ENCODE assay signal across 8 cellular contexts in genomic region chr21:15483138-15483780, GRCh38.
DNase-seq lines count a peak whose midpoint lies in the region; ATAC-seq and TF ChIP-seq lines count a peak whose summit lies in the region.

No MANE protein-coding gene starts in this region.

- H3K9ac ChIP-seq in IMR-90 (ENCODE audit: low read depth, low read length): no peak overlapping the region
- H3K9ac ChIP-seq in PC-3 (ENCODE audit: low read length): no peak overlapping the region

- no peaks in the 10 kb centered on the region for H3K9me3 Mint-ChIP-seq in neural crest cell

- H3K27ac ChIP-seq in DOHH2 (ENCODE audit: low read depth, low read length) (no peak overlapping the region), IMR-90 (ENCODE audit: insufficient read depth, low read length) (no peak overlapping the region), PC-3 (ENCODE audit: low read length) (no peak overlapping the region), stomach (no peak overlapping the region)

- no peaks in the 10 kb centered on the region for H3K27me3 ChIP-seq in DOHH2 (ENCODE audit: control insufficient read depth, low read length)
- H3K27me3 ChIP-seq in IMR-90 (ENCODE audit: control insufficient read depth, insufficient read depth, low read length): no peaks in the 10 kb centered on the region
- no peaks in the 10 kb centered on the region for H3K27me3 ChIP-seq in PC-3 (ENCODE audit: low read length)
- H3K27me3 ChIP-seq in stomach: no peaks in the 10 kb centered on the region

- H3K18ac ChIP-seq in IMR-90 (ENCODE audit: low read depth, low read length): no peak overlapping the region

- H2AFZ ChIP-seq in IMR-90 (replicated peaks; ENCODE audit: low read length, poor library complexity) (peak overlapping the region; percentile 45), PC-3 (ENCODE audit: low read length) (peak overlapping the region; percentile 9; the same call in 1 of the 2 replicates)

- no peaks in the 10 kb centered on the region for H4K20me1 ChIP-seq in DOHH2 (ENCODE audit: control insufficient read depth, insufficient read depth, low read depth, low read length)
- no peaks in the 10 kb centered on the region for H4K20me1 ChIP-seq in IMR-90 (ENCODE audit: insufficient read depth, low read length)
- no peaks in the 10 kb centered on the region for H4K20me1 ChIP-seq in PC-3 (ENCODE audit: low read length)

- H4K8ac ChIP-seq in IMR-90 (ENCODE audit: low read depth in 2 of 2, low read length in 2 of 2): no peak overlapping the region

- POLR2A ChIA-PET in IMR-90 (lab: Charles Lee; ENCODE audit: unreplicated experiment) (no interaction called here), PC-3 (lab: Charles Lee; ENCODE audit: unreplicated experiment) (interaction anchor here (0.6 to 0.7 kb wide), 2 partner anchors 266 to 366 kb away, joined by 3 read pairs; no protein-coding TSS in a partner anchor)

- dilution Hi-C loops in IMR-90 (cut with HindIII; ENCODE audit: low sequenced_read_pairs, unreplicated experiment): no loop called here

- no peak overlapping the region for H3K23ac ChIP-seq in IMR-90 (ENCODE audit: low read depth, low read length)

- H3F3A ChIP-seq in DOHH2 (ENCODE audit: control insufficient read depth, insufficient read depth) (no peaks in the 10 kb centered on the region), PC-3 (ENCODE audit: low read length, unreplicated experiment) (no peaks in the 10 kb centered on the region)

- H2BK15ac ChIP-seq in IMR-90 (ENCODE audit: low read depth, low read length): no peak overlapping the region

- H3K4me3 Mint-ChIP-seq in neural crest cell: no peak overlapping the region

- no peak overlapping the region for H4K5ac ChIP-seq in IMR-90 (ENCODE audit: low read depth, low read length)

- no peaks in the 10 kb centered on the region for H3K79me2 ChIP-seq in DOHH2 (ENCODE audit: control insufficient read depth, low read length)
- H3K79me2 ChIP-seq in PC-3 (ENCODE audit: low read length): no peaks in the 10 kb centered on the region

- peaks cover 40% of the 10 kb centered on the region for H3K4me1 Mint-ChIP-seq in neural crest cell

- CTCF ChIA-PET in IMR-90 (lab: Yijun Ruan, JAX): interaction anchor here (0.7 to 1.1 kb wide), 10 partner anchors 9 to 1112 kb away, joined by 3 to 9 read pairs (median 3); partner anchors contain the start of gene NRIP1
- CTCF ChIA-PET in PC-3 (lab: Charles Lee): interaction anchor here (0.6 to 1.3 kb wide), 6 partner anchors 9 to 430 kb away, joined by 3 to 7 read pairs (median 4); partner anchors contain the start of gene NRIP1

- BruUV-seq in IMR-90 (replicated peaks; lab: Mats Ljungman, UMichigan): no TSS peak
- no TSS peak for BruUV-seq in PC-3 (replicated peaks; lab: Mats Ljungman, UMichigan)

- H3K4ac ChIP-seq in IMR-90 (ENCODE audit: low read depth, low read length): no peak overlapping the region

- H3K27me3 Mint-ChIP-seq in neural crest cell (ENCODE audit: low read depth): no peaks in the 10 kb centered on the region

- H3K4me1 ChIP-seq in DOHH2 (ENCODE audit: control insufficient read depth, low read length): no peaks in the 10 kb centered on the region
- no peaks in the 10 kb centered on the region for H3K4me1 ChIP-seq in IMR-90 (ENCODE audit: control insufficient read depth, insufficient read depth, low read length)
- H3K4me1 ChIP-seq in PC-3 (ENCODE audit: insufficient read depth, low read length): peaks cover 16% of the 10 kb centered on the region
- H3K4me1 ChIP-seq in stomach: peaks cover 0 to 5% (median 2%) of the 10 kb centered on the region in 4 donors

- no peak overlapping the region for H3K56ac ChIP-seq in IMR-90 (ENCODE audit: extremely low read depth, insufficient read depth, low read length)

- intact Hi-C loops in IMR-90 (cut with micrococcal nuclease) (loop anchor here (1.0 to 10.0 kb wide), 7 partner anchors 110 to 1224 kb away; no protein-coding TSS in a partner anchor), PC-3 (cut with micrococcal nuclease) (loop anchor here (1.0 to 10.0 kb wide), 8 partner anchors 69 to 1078 kb away; no protein-coding TSS in a partner anchor), stomach (cut with DNase I; ENCODE audit: low total_unique reads) (loop anchor here (5.0 kb wide), 1 partner anchor 421 kb away; the partner anchor contains the start of gene NRIP1)

- TF ChIP-seq RAD21 in IMR-90 (IDR thresholded peaks at IDR 0.05; ENCODE audit: low read length): peak; percentile 96

- H3K36me3 Mint-ChIP-seq in neural crest cell (ENCODE audit: low read depth): no peaks in the 10 kb centered on the region

- no peak overlapping the region for H4K91ac ChIP-seq in IMR-90 (ENCODE audit: insufficient read depth, low read depth, low read length)

- 9% methylated on average over 4 of the region's 8 CpGs; no CpG with 5 or more reads in 1 of the 2 experiments for WGBS in IMR-90 (ENCODE audit: extremely low coverage in 2 of 2, insufficient read length in 1 of 2), 2 experiments
- WGBS in stomach, 5 donors: 13 to 15% (median 13%) methylated on average over 8 of the region's 8 CpGs

- no peak overlapping the region for H2BK120ac ChIP-seq in IMR-90 (ENCODE audit: low read depth, low read length)

- no peak overlapping the region for H3K4me2 ChIP-seq in DOHH2 (ENCODE audit: low read length)
- H3K4me2 ChIP-seq in IMR-90 (ENCODE audit: low read depth, low read length): no peak overlapping the region
- H3K4me2 ChIP-seq in PC-3 (ENCODE audit: low read length): no peak overlapping the region

- DNase-seq in IMR-90 (peak; percentile 82), PC-3 (peak; percentile 95), fibroblast of peridontal ligament (ENCODE audit: extremely low read depth) (peak; percentile 93), neural crest cell (ENCODE audit: low read depth, low spot score) (peak; percentile 92), stomach (peak; percentile 88)
- peak; percentile 84 to 87 for DNase-seq in activated T-cell treated with anti-CD3 and anti-CD28 coated beads, Interleukin-2, amount 50 U/mL, for 48 hours

- H2AK9ac ChIP-seq in IMR-90 (replicated peaks; ENCODE audit: low read depth, low read length, poor library complexity): no peak overlapping the region

- no peaks in the 10 kb centered on the region for H3K79me1 ChIP-seq in IMR-90 (ENCODE audit: low read depth in 1 of 2, low read length in 2 of 2)

- TF ChIP-seq CTCF in DOHH2 (IDR thresholded peaks at IDR 0.05; ENCODE audit: low read depth, low read length, poor library complexity, severe bottlenecking) (peak; percentile 81), IMR-90 (conservative IDR thresholded peaks at IDR 0.05; ENCODE audit: low read depth, low read length) (peak; percentile 91), PC-3 (conservative IDR thresholded peaks at IDR 0.05; ENCODE audit: low read depth, low read length) (peak; percentile 96), neural crest cell (conservative IDR thresholded peaks at IDR 0.05) (peak; percentile 95), stomach (IDR thresholded peaks at IDR 0.05) (peak in 5 of 7 experiments; percentile 72 to 89 (median 82))

- H3K9me3 ChIP-seq in DOHH2 (ENCODE audit: control insufficient read depth, insufficient read depth, low read length) (no peaks in the 10 kb centered on the region), IMR-90 (ENCODE audit: control insufficient read depth, insufficient read depth, low read length) (no peaks in the 10 kb centered on the region), PC-3 (ENCODE audit: low read length) (no peaks in the 10 kb centered on the region), stomach (no peaks in the 10 kb centered on the region)

- H3K36me3 ChIP-seq in DOHH2 (ENCODE audit: control insufficient read depth, low read length) (no peaks in the 10 kb centered on the region), IMR-90 (ENCODE audit: control insufficient read depth, insufficient read depth, low read length) (no peaks in the 10 kb centered on the region), PC-3 (ENCODE audit: low read depth, low read length) (no peaks in the 10 kb centered on the region), stomach (no peaks in the 10 kb centered on the region)

- no peak overlapping the region for H2BK5ac ChIP-seq in IMR-90 (ENCODE audit: low read depth, low read length, poor library complexity, severe bottlenecking)

- peaks cover 2% of the 10 kb centered on the region; the same call in 1 of the 2 replicates for H3K9me1 ChIP-seq in IMR-90 (ENCODE audit: insufficient read depth, low read length)

- H3K14ac ChIP-seq in IMR-90 (replicated peaks; ENCODE audit: low read depth, low read length): no peak overlapping the region

- ATAC-seq in GM21717 (IDR thresholded peaks at IDR 0.05; ENCODE audit: unreplicated experiment): peak; percentile 90
- ATAC-seq in IMR-90 (ENCODE audit: low read depth): peak; percentile 100
- peak; percentile 100 for ATAC-seq in PC-3

- TF ChIP-seq EP300 in stomach (IDR thresholded peaks at IDR 0.05): no peak

- H2BK20ac ChIP-seq in IMR-90 (ENCODE audit: low read depth, low read length): no peak overlapping the region

- TF ChIP-seq POLR2A in IMR-90 (IDR thresholded peaks at IDR 0.05; ENCODE audit: low read depth, low read length): no peak
- TF ChIP-seq POLR2A in stomach (IDR thresholded peaks at IDR 0.05): no peak

- in situ Hi-C loops in IMR-90 (cut with MboI; ENCODE audit: low sequenced_read_pairs): loop anchor here (5.0 to 25.0 kb wide), 2 partner anchors 621 to 1091 kb away; no protein-coding TSS in a partner anchor

- H3K27ac Mint-ChIP-seq in neural crest cell (ENCODE audit: unreplicated experiment): no peak overlapping the region

- H3K4me3 ChIP-seq in DOHH2 (ENCODE audit: low read length) (no peak overlapping the region), IMR-90 (ENCODE audit: insufficient read depth, low read depth, low read length) (no peak overlapping the region), PC-3 (ENCODE audit: low read length) (no peak overlapping the region), stomach (no peak overlapping the region)

- no peaks in the 10 kb centered on the region for H3K9me2 ChIP-seq in DOHH2 (replicated peaks; ENCODE audit: control insufficient read depth, low read length)
- H3K9me2 ChIP-seq in PC-3 (replicated peaks; ENCODE audit: low read length): no peaks in the 10 kb centered on the region

- no peak overlapping the region for H2AK5ac ChIP-seq in IMR-90 (ENCODE audit: low read depth, low read length)

TF ChIP-seq in IMR-90, 13 proteins besides CTCF, POLR2A, EP300 and RAD21:
- TF ChIP-seq SMC3 (IDR thresholded peaks at IDR 0.05; ENCODE audit: low read depth, low read length): peak; percentile 94
- no peak for TF ChIP-seq CEBPB (IDR thresholded peaks at IDR 0.05; ENCODE audit: low read depth, low read length)
